Comparison of ENCODE assay signal across 3 cellular contexts in the genomic region with DNA sequence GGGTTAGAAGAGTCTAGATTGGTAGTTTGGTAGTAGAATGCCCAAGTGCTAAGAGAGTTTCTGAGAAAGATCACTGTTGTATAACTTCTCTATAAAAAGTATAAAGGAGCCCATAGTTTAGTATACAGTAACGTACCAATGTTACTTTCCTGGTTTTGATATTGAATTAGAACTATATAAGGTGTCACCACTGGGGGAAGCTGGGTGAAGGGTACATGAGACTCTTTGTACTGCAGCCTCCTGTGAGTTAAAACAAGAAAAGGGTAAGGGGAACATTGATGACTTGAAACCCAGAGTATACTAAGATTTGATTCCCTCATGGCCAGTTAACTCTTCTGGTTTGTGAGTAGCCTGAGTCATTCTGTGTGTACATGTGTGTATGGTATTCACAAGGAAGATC.
"Had no signal": no experiment of that assay in that cellular context is flagged by ENCODE, and none has a peak within 500 bp of the region (broad histone marks: within the 10 kb centered on the region; RNA-seq: fewer than 3 reads in every experiment).

No MANE protein-coding gene starts in this region.

- DNase-seq: GDM1, GF-D8 had no signal

- H3K4me3 ChIP-seq: GM12878 had no signal
